ENCODE assay signal across 8 cellular contexts in genomic region chr5:172374783-172375182, GRCh38.
"Had no signal": no experiment of that assay in that cellular context is flagged by ENCODE, and none has a peak within 500 bp of the region (broad histone marks: within the 10 kb centered on the region; RNA-seq: fewer than 3 reads in every experiment).

No MANE protein-coding gene starts in this region.

- H3K27ac ChIP-seq: HL-60 had no signal

- DNase-seq: H9, HCEC 1CT, HFFc6, KG1 had no signal

- ATAC-seq: GM23338 had no signal

- H3K4me3 ChIP-seq: GM23338 had no signal

- FAIRE-seq: H1, H54 had no signal

- H3K4me2 ChIP-seq: GM23338 had no signal
